ENCODE assay signal across 8 cellular contexts in genomic region chr2:46873632-46874068, GRCh38. TPM values are rescaled to one million over a fixed set of nuclear protein-coding genes. Genes with fewer than 3 reads are reported as not detected.
DNase-seq lines count a peak whose midpoint lies in the region; ATAC-seq and TF ChIP-seq lines count a peak whose summit lies in the region.

No MANE protein-coding gene starts in this region.

- DNase-seq in activated T-cell treated with anti-CD3 and anti-CD28 coated beads for 24 hours (ENCODE audit: low read depth), result peak; percentile 4
- no peak for DNase-seq in activated T-cell treated with anti-CD3 and anti-CD28 coated beads, Interleukin-2, amount 50 U/mL, for 1 hour
- DNase-seq in WTC11 (ENCODE audit: low spot score), result no peak
- DNase-seq in foreskin keratinocyte, result peak; percentile 83 to 91
- DNase-seq in renal cortical epithelial cell (ENCODE audit: low read depth), result peak; percentile 95
- no peak for DNase-seq in NCI-H526 treated with DMSO at 0.1 percent for 48 hours (lab: John Stamatoyannopoulos, UW)

- peaks cover 17% of the 10 kb centered on the region for H3K9me3 Mint-ChIP-seq in WTC11

- no peaks in the 10 kb centered on the region for H3K27me3 ChIP-seq in foreskin keratinocyte

- CTCF ChIA-PET in WTC11 (lab: Charles Lee), result interaction anchor here (0.6 kb wide), 1 partner anchor 397 kb away, joined by 3 read pairs; no protein-coding TSS in a partner anchor

- peaks cover 8% of the 10 kb centered on the region for H3K4me1 Mint-ChIP-seq in WTC11

- no peaks in the 10 kb centered on the region for H3K27me3 Mint-ChIP-seq in WTC11 (ENCODE audit: low read depth)

- no peak overlapping the region for H3K27ac Mint-ChIP-seq in WTC11

- TF ChIP-seq CTCF in WTC11 (IDR thresholded peaks at IDR 0.05) (no peak), foreskin keratinocyte (conservative IDR thresholded peaks at IDR 0.05) (no peak)

- H3K36me3 Mint-ChIP-seq in WTC11, result no peaks in the 10 kb centered on the region

- ATAC-seq in WTC11 (peak; percentile 38; the same call in 1 of the 2 replicates), foreskin keratinocyte (peak; percentile 95), GM18858 (IDR thresholded peaks at IDR 0.05; ENCODE audit: unreplicated experiment) (no peak), GM18868 (IDR thresholded peaks at IDR 0.05; ENCODE audit: unreplicated experiment) (no peak)

- H3K4me1 ChIP-seq in foreskin keratinocyte, result peaks cover 11% of the 10 kb centered on the region

- POLR2A ChIA-PET in WTC11 (lab: Charles Lee), result no interaction called here

- H3K27ac ChIP-seq in foreskin keratinocyte, result no peak overlapping the region

- no peak overlapping the region for H3K4me3 Mint-ChIP-seq in WTC11

TF ChIP-seq in WTC11, 78 proteins besides CTCF, POLR2A, EP300 and RAD21:
- TF ChIP-seq TEAD1 (CRISPR knock-in tag; IDR thresholded peaks at IDR 0.05), result no peak
- no peak for TF ChIP-seq ZBTB21 (CRISPR knock-in tag; IDR thresholded peaks at IDR 0.05; ENCODE audit: borderline replicate concordance)
- no peak for TF ChIP-seq MXD4 (CRISPR knock-in tag; IDR thresholded peaks at IDR 0.05; ENCODE audit: borderline replicate concordance)
- TF ChIP-seq JAZF1 (CRISPR knock-in tag; IDR thresholded peaks at IDR 0.05), result no peak
- no peak for TF ChIP-seq SMAD3 (CRISPR knock-in tag; IDR thresholded peaks at IDR 0.05; ENCODE audit: borderline replicate concordance)
- TF ChIP-seq RORB (CRISPR knock-in tag; IDR thresholded peaks at IDR 0.05), result no peak
- TF ChIP-seq ZNF416 (CRISPR knock-in tag; IDR thresholded peaks at IDR 0.05), result no peak
- TF ChIP-seq ZMAT4 (CRISPR knock-in tag; IDR thresholded peaks at IDR 0.05), result no peak
- no peak for TF ChIP-seq ZNF512 (CRISPR knock-in tag; IDR thresholded peaks at IDR 0.05; ENCODE audit: borderline replicate concordance)
- no peak for TF ChIP-seq GABPB1 (CRISPR knock-in tag; IDR thresholded peaks at IDR 0.05)
- TF ChIP-seq ZNF423 (CRISPR knock-in tag; IDR thresholded peaks at IDR 0.05), result no peak
- TF ChIP-seq RELA (CRISPR knock-in tag; IDR thresholded peaks at IDR 0.05; ENCODE audit: borderline replicate concordance), result no peak
- TF ChIP-seq ESRRA (CRISPR knock-in tag; IDR thresholded peaks at IDR 0.05; ENCODE audit: borderline replicate concordance), result no peak
- no peak for TF ChIP-seq EMX1 (CRISPR knock-in tag; IDR thresholded peaks at IDR 0.05)
- no peak for TF ChIP-seq PREB (CRISPR knock-in tag; IDR thresholded peaks at IDR 0.05; ENCODE audit: borderline replicate concordance)
- TF ChIP-seq CDX4 (CRISPR knock-in tag; IDR thresholded peaks at IDR 0.05; ENCODE audit: borderline replicate concordance), result no peak

RNA-seq across cellular contexts. Expression of gene MCFD2, which starts 42.0 kb away (rescaled TPM):
- total RNA-seq in WTC11 (2021) (61.7 to 68.1 TPM (median 62.0 TPM) in 3 replicates), foreskin keratinocyte (74.7 and 83.4 TPM in 2 replicates), renal cortical epithelial cell (90.1 and 103 TPM in 2 replicates)
- polyA plus RNA-seq in foreskin keratinocyte, result 36.6 and 45.8 TPM in 2 replicates

Comparison
In these comparisons a context has a peak if more than half of its experiments do, and no peak if none do; other contexts are left out.
1. DNase-seq: peak in activated T-cell treated with anti-CD3 and anti-CD28 coated beads for 24 hours (single experiment), foreskin keratinocyte (2 of 2) and renal cortical epithelial cell (single experiment); none in activated T-cell treated with anti-CD3 and anti-CD28 coated beads, Interleukin-2, amount 50 U/mL, for 1 hour (single experiment), WTC11 (single experiment) and NCI-H526 treated with DMSO at 0.1 percent for 48 hours (single experiment).
2. ATAC-seq: peak in WTC11 (single experiment) and foreskin keratinocyte (single experiment); none in GM18858 (single experiment) and GM18868 (single experiment).